In genomic region chr22:28112548-28113043, GRCh38 we compare ENCODE assay signal across 7 cellular contexts.
DNase-seq lines count a peak whose midpoint lies in the region; ATAC-seq, FAIRE-seq and TF ChIP-seq lines count a peak whose summit lies in the region.

No MANE protein-coding gene starts in this region.

- FAIRE-seq in GM12891 (lab: Jason Lieb, UNC), result no peak

- H3T11ph ChIP-seq in H9 (ENCODE audit: low read length), result no peak overlapping the region

- 0 out of 2 replicates have a peak, but pooled peaks cover 7% of the 10 kb centered on the region for H3K4me1 ChIP-seq in H9 (ENCODE audit: insufficient read depth, low read length)

- DNase-seq in H9, result peak; percentile 40
- peak; percentile 1 for DNase-seq in RWPE1 (ENCODE audit: low spot score)
- peak; percentile 40 for DNase-seq in fibroblast of villous mesenchyme (ENCODE audit: low read depth)
- DNase-seq in renal cortical epithelial cell (ENCODE audit: low read depth), result peak; percentile 37
- no peak for DNase-seq in GM12891 (ENCODE audit: insufficient read length, low spot score)

- TF ChIP-seq CTCF in H9 (conservative IDR thresholded peaks at IDR 0.05) (peak; percentile 56; the same call in 2 of the 3 replicates), RWPE1 (conservative IDR thresholded peaks at IDR 0.05; ENCODE audit: low read depth) (no peak; the same call in 1 of the 2 replicates), fibroblast of villous mesenchyme (IDR thresholded peaks at IDR 0.05; ENCODE audit: insufficient read depth, low read depth, low read length) (peak; percentile 56)

- peaks cover 35% of the 10 kb centered on the region in 2 experiments for H3K4me1 Mint-ChIP-seq in H9

- H3K18ac ChIP-seq in H9 (ENCODE audit: insufficient read length, low read depth, low read length), result no peak overlapping the region

- no peak for TF ChIP-seq POLR2A in GM12891 (IDR thresholded peaks at IDR 0.05; ENCODE audit: low read depth, low read length)

- H2BK12ac ChIP-seq in H9 (ENCODE audit: insufficient read length, low read depth, low read length), result no peak overlapping the region

- H3K27me3 Mint-ChIP-seq in H9 (ENCODE audit: low read depth), result no peaks in the 10 kb centered on the region; the same call in none of the 2 replicates

- no peak overlapping the region for H3K14ac ChIP-seq in H9 (ENCODE audit: insufficient read depth, low read length)

- no peak overlapping the region for H3K4me3 Mint-ChIP-seq in H9

- H3K56ac ChIP-seq in H9 (ENCODE audit: insufficient read length, low read depth, low read length), result no peak overlapping the region

- H3K9ac ChIP-seq in H9 (ENCODE audit: extremely low read depth, insufficient read length, low read length), result no peak overlapping the region

- no peak overlapping the region for H2BK15ac ChIP-seq in H9 (ENCODE audit: low read depth, low read length)

- H4K5ac ChIP-seq in H9 (ENCODE audit: insufficient read length, low read depth, low read length), result no peak overlapping the region

- H3K27ac ChIP-seq in H9 (ENCODE audit: insufficient read length, low read depth, low read length) (no peak overlapping the region), RWPE1 (no peak overlapping the region)

- H3K79me1 ChIP-seq in H9 (ENCODE audit: insufficient read depth, low read depth, low read length, poor library complexity, severe bottlenecking), result no peaks in the 10 kb centered on the region

- POLR2A ChIA-PET in RWPE1 (lab: Yijun Ruan, JAX; ENCODE audit: low non-redundant PET), result no interaction called here

- H3K27ac Mint-ChIP-seq in H9, result peak overlapping the region; percentile 5 to 51 (median 36); a peak in 4 of 7 replicates

- no peak overlapping the region for H3K4ac ChIP-seq in H9 (ENCODE audit: low read depth, low read length)

- H3K9me3 Mint-ChIP-seq in H9, result no peaks in the 10 kb centered on the region

- no peak overlapping the region for H3K4me3 ChIP-seq in fibroblast of villous mesenchyme (ENCODE audit: low read depth, low read length)

- no peak overlapping the region for H2AK5ac ChIP-seq in H9 (ENCODE audit: insufficient read length, low read length)

- no peaks in the 10 kb centered on the region for H3K79me2 ChIP-seq in H9 (ENCODE audit: insufficient read depth, low read length)

- H4K20me1 ChIP-seq in H9 (ENCODE audit: control insufficient read depth, insufficient read depth, insufficient read length), result no peaks in the 10 kb centered on the region

- H2BK20ac ChIP-seq in H9 (ENCODE audit: low read depth, low read length, poor library complexity, severe bottlenecking), result no peak overlapping the region

- no peak overlapping the region for H4K91ac ChIP-seq in H9 (ENCODE audit: insufficient read length, low read depth, low read length)

- no peaks in the 10 kb centered on the region for H3K27me3 ChIP-seq in H9 (ENCODE audit: insufficient read depth, low read length)

- no peak overlapping the region for H3K23ac ChIP-seq in H9 (ENCODE audit: insufficient read length, low read depth, low read length)

- H2BK120ac ChIP-seq in H9 (ENCODE audit: low read depth, low read length, poor library complexity, severe bottlenecking), result no peak overlapping the region

- H2AFZ ChIP-seq in H9 (ENCODE audit: low read length), result no peak overlapping the region

- H3K9me3 ChIP-seq in H9 (ENCODE audit: control insufficient read depth, low read depth, low read length), result no peaks in the 10 kb centered on the region

- no peak overlapping the region for H2BK5ac ChIP-seq in H9 (ENCODE audit: insufficient read length, low read length)

- no peak overlapping the region for H4K8ac ChIP-seq in H9 (replicated peaks; ENCODE audit: insufficient read length, low read depth, low read length)

- CTCF ChIA-PET in RWPE1 (lab: Yijun Ruan, JAX), result interaction anchor here (0.6 kb wide), 1 partner anchor 15 kb away, joined by 6 read pairs; no protein-coding TSS in a partner anchor

- no CpG with 5 or more reads among the region's 9 CpGs for WGBS in H9 (ENCODE audit: extremely low coverage, insufficient read length, low lambda C conversion rate)

- ATAC-seq in HG03442 (IDR thresholded peaks at IDR 0.05; ENCODE audit: unreplicated experiment) (no peak), HG02852 (IDR thresholded peaks at IDR 0.05; ENCODE audit: unreplicated experiment) (no peak)

- no peak overlapping the region for H3K4me2 ChIP-seq in H9 (ENCODE audit: insufficient read depth, insufficient read length, low read length)

- H3K23me2 ChIP-seq in H9 (ENCODE audit: insufficient read length, low read depth, low read length, poor library complexity, severe bottlenecking), result no peaks in the 10 kb centered on the region

- H3K36me3 Mint-ChIP-seq in H9 (ENCODE audit: insufficient read depth in 1 of 3, low read depth in 3 of 3), result no peaks in the 10 kb centered on the region; a peak in 1 of 7 replicates

TF ChIP-seq in GM12891, 5 proteins besides CTCF, POLR2A, EP300 and RAD21:
- TF ChIP-seq TAF1 (IDR thresholded peaks at IDR 0.05; ENCODE audit: low read depth, low read length) (no peak), POLR2AphosphoS5 (IDR thresholded peaks at IDR 0.05; ENCODE audit: low read depth, low read length) (no peak), SPI1 (IDR thresholded peaks at IDR 0.05; ENCODE audit: low read depth, low read length) (no peak), POU2F2 (IDR thresholded peaks at IDR 0.05; ENCODE audit: low read depth, low read length) (no peak), PAX5 (IDR thresholded peaks at IDR 0.05; ENCODE audit: insufficient read depth, low read length, severe bottlenecking) (no peak)
